ENCODE assay signal across 12 cellular contexts in the genomic region with DNA sequence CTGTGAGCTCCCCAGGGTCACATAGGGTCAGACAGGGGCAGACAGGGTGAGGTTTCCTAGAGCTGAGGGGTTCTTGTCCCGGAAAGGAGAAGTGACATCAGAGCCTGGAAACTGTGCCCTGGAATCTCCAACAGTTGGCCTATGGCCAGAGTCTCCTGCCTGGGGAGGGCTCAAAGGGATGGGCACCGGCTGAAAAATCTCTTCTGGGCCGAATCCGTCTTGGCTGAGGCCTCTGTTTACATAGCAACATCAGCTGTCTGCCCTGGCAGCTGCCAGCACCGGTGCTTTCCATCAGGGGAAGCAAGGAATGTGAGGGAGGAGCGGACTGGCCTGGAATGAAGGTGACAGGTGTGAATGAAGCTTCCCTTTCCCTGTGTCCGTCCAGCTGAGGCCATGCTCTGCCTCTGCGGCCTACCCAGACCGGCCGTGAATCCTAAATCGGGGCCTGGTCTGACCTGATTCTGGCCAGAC. TPM values are rescaled to one million over a fixed set of nuclear protein-coding genes. Genes with fewer than 3 reads are reported as not detected.
DNase-seq lines count a peak whose midpoint lies in the region; ATAC-seq, FAIRE-seq and TF ChIP-seq lines count a peak whose summit lies in the region.
"Had no signal": no experiment of that assay in that cellular context is flagged by ENCODE, and none has a peak within 500 bp of the region (broad histone marks: within the 10 kb centered on the region; RNA-seq: fewer than 3 reads in every experiment).

No MANE protein-coding gene starts in this region.

- BruUV-seq in MCF 10A (replicated peaks; lab: Mats Ljungman, UMichigan) = no TSS peak
- BruUV-seq in mammary epithelial cell (replicated peaks; lab: Mats Ljungman, UMichigan) = no TSS peak
- no TSS peak for BruUV-seq in GM12878 (replicated peaks; lab: Mats Ljungman, UMichigan)

- no peak for ATAC-seq in GM12878
- ATAC-seq in left lung = peak; percentile 75
- no peak for ATAC-seq in GM19467 (IDR thresholded peaks at IDR 0.05; ENCODE audit: unreplicated experiment)
- ATAC-seq in GM19463 (IDR thresholded peaks at IDR 0.05; ENCODE audit: unreplicated experiment) = no peak

- H2AFZ ChIP-seq in mammary epithelial cell (ENCODE audit: low read depth, low read length) (no peak overlapping the region), GM12878 (ENCODE audit: control insufficient read depth, low read depth, low read length) (no peak overlapping the region)

- FAIRE-seq in GM12878 (lab: Jason Lieb, UNC) = no peak

- peak; percentile 32 for DNase-seq in MCF 10A (ENCODE audit: unreplicated experiment)
- no peak for DNase-seq in mammary epithelial cell
- no peak for DNase-seq in GM12878 (ENCODE audit: low read depth, low spot score)
- DNase-seq in left lung = no peak
- no peak for DNase-seq in HUDEP-2 (lab: John Stamatoyannopoulos, UW; ENCODE audit: unreplicated experiment in 76 of 76)
- no peak for DNase-seq in hepatic stellate cell (ENCODE audit: low spot score)
- DNase-seq: Karpas-422, transverse colon had no signal

- no peaks in the 10 kb centered on the region for H3K27me3 Mint-ChIP-seq in MCF 10A (ENCODE audit: insufficient read depth, unreplicated experiment)

- POLR2A ChIA-PET in MCF 10A (lab: Yijun Ruan, JAX) (interaction anchor here (0.6 to 1.2 kb wide), 2 partner anchors 27 to 123 kb away, joined by 3 read pairs; no protein-coding TSS in a partner anchor), GM12878 (lab: Charles Lee) (interaction anchor here (0.5 to 6.1 kb wide), 7 partner anchors 8 to 190 kb away, joined by 3 to 71 read pairs (median 7); partner anchors contain the start of genes NSL1, TATDN3 and VASH2)

- H3K27ac Mint-ChIP-seq in MCF 10A (ENCODE audit: low read depth, unreplicated experiment) = no peak overlapping the region

- H3K9ac ChIP-seq in mammary epithelial cell (ENCODE audit: insufficient read depth, low read length) (no peak overlapping the region), GM12878 (ENCODE audit: control insufficient read depth, insufficient read depth, low read length) (0 out of 2 replicates have a peak overlapping the region, but pooled peaks have one; percentile 5)

- H3K27me3 ChIP-seq in mammary epithelial cell (ENCODE audit: insufficient read depth, low read length) (no peaks in the 10 kb centered on the region), GM12878 (replicated peaks in 1 of 2; ENCODE audit: control insufficient read depth in 2 of 2, insufficient read depth in 2 of 2, low read length in 1 of 2) (no peaks in the 10 kb centered on the region), left lung (no peaks in the 10 kb centered on the region)
- H3K27me3 ChIP-seq: dorsolateral prefrontal cortex, SJSA1, transverse colon had no signal

- intact Hi-C loops in MCF 10A (cut with micrococcal nuclease) = no loop called here
- intact Hi-C loops in mammary epithelial cell (cut with micrococcal nuclease) = no loop called here
- intact Hi-C loops in GM12878 (cut with micrococcal nuclease; ENCODE audit: unreplicated experiment) = no loop called here
- intact Hi-C loops in left lung (cut with DNase I) = no loop called here

- TF ChIP-seq EP300 in GM12878 (IDR thresholded peaks at IDR 0.05; ENCODE audit: borderline replicate concordance in 1 of 2, control insufficient read depth in 1 of 2, low read depth in 2 of 2, low read length in 2 of 2) = no peak

- H3K4me1 ChIP-seq in mammary epithelial cell (ENCODE audit: insufficient read depth, low read length) (no peaks in the 10 kb centered on the region), GM12878 (ENCODE audit: control insufficient read depth, insufficient read depth, low read length) (peaks cover 56% of the 10 kb centered on the region), left lung (peaks cover 0 to 11% of the 10 kb centered on the region in 2 donors)
- H3K4me1 ChIP-seq: SJSA1 had no signal

- SMC1A ChIA-PET in GM12878 (lab: Charles Lee; ENCODE audit: uncharacterized antibody, unreplicated experiment) = interaction anchor here (0.6 to 7.8 kb wide), 16 partner anchors 9 to 291 kb away, joined by 3 to 86 read pairs (median 6); partner anchors contain the start of gene VASH2

- H3K9me3 Mint-ChIP-seq in MCF 10A (ENCODE audit: unreplicated experiment) = no peaks in the 10 kb centered on the region

- TF ChIP-seq CTCF in MCF 10A (IDR thresholded peaks at IDR 0.05; ENCODE audit: unreplicated experiment) (no peak), mammary epithelial cell (conservative IDR thresholded peaks at IDR 0.05 in 1 of 2, IDR thresholded peaks at IDR 0.05 in 1 of 2; ENCODE audit: extremely low read depth in 1 of 2, insufficient read depth in 1 of 2, low read depth in 1 of 2, low read length in 2 of 2) (no peak), GM12878 (IDR thresholded peaks at IDR 0.05 in 2 of 3, conservative IDR thresholded peaks at IDR 0.05 in 1 of 3; ENCODE audit: control insufficient read depth in 2 of 3, extremely low read depth in 1 of 3, insufficient read depth in 1 of 3, low read depth in 3 of 3, low read length in 3 of 3) (no peak), left lung (IDR thresholded peaks at IDR 0.05) (no peak)

- H3K27ac ChIP-seq in mammary epithelial cell (ENCODE audit: insufficient read depth, low read depth, low read length) = no peak overlapping the region
- peak overlapping the region; percentile 93 for H3K27ac ChIP-seq in GM12878 (ENCODE audit: control insufficient read depth, insufficient read depth)
- H3K27ac ChIP-seq in left lung = no peak overlapping the region
- H3K27ac ChIP-seq: SJSA1, transverse colon had no signal

- dilution Hi-C loops in mammary epithelial cell (cut with HindIII; ENCODE audit: low sequenced_read_pairs) = loop anchor here (5.0 to 25.0 kb wide), 3 partner anchors 36 to 519 kb away; partner anchors contain the start of gene ANGEL2

- H3K36me3 ChIP-seq in mammary epithelial cell (ENCODE audit: insufficient read depth, low read length) = no peaks in the 10 kb centered on the region
- peaks cover 0 to 6% of the 10 kb centered on the region in 2 experiments; a peak in 3 of 4 replicates for H3K36me3 ChIP-seq in GM12878 (ENCODE audit: control insufficient read depth in 2 of 2, insufficient read depth in 2 of 2, low read length in 1 of 2)
- H3K36me3 ChIP-seq in left lung = no peaks in the 10 kb centered on the region
- H3K36me3 ChIP-seq: SJSA1, transverse colon had no signal

- H3K9me3 ChIP-seq in mammary epithelial cell (replicated peaks; ENCODE audit: insufficient read depth, low read length) (no peaks in the 10 kb centered on the region), GM12878 (replicated peaks; ENCODE audit: control insufficient read depth, insufficient read depth, low read length) (no peaks in the 10 kb centered on the region), left lung (no peaks in the 10 kb centered on the region)
- H3K9me3 ChIP-seq: SJSA1, transverse colon had no signal

- H3K4me2 ChIP-seq in mammary epithelial cell (ENCODE audit: insufficient read depth, low read depth, low read length) (no peak overlapping the region), GM12878 (ENCODE audit: control insufficient read depth, insufficient read depth) (peak overlapping the region; percentile 1; the same call in 1 of the 2 replicates)

- no peak for TF ChIP-seq RAD21 in GM12878 (IDR thresholded peaks at IDR 0.05; ENCODE audit: insufficient read depth, low read depth, low read length)

- RAD21 ChIA-PET in GM12878 (lab: Charles Lee; ENCODE audit: unreplicated experiment) = interaction anchor here (1.0 to 7.3 kb wide), 7 partner anchors 13 to 166 kb away, joined by 3 to 73 read pairs (median 8); no protein-coding TSS in a partner anchor

- H3K4me3 ChIP-seq in mammary epithelial cell (replicated peaks in 1 of 3; ENCODE audit: insufficient read depth in 1 of 3, low read depth in 2 of 3, low read length in 3 of 3) = no peak overlapping the region
- H3K4me3 ChIP-seq in GM12878 = no peak overlapping the region
- H3K4me3 ChIP-seq in left lung = no peak overlapping the region
- H3K4me3 ChIP-seq: dorsolateral prefrontal cortex, SJSA1, transverse colon had no signal

- in situ Hi-C loops in mammary epithelial cell (cut with MboI; ENCODE audit: low sequenced_read_pairs in 2 of 2) = loop anchor here (25.0 kb wide), 4 partner anchors 169 to 519 kb away; no protein-coding TSS in a partner anchor
- in situ Hi-C loops in GM12878 (cut with MboI) = no loop called here

- H3K79me2 ChIP-seq in mammary epithelial cell (ENCODE audit: insufficient read depth, low read length) = no peaks in the 10 kb centered on the region
- H3K79me2 ChIP-seq in GM12878 (ENCODE audit: control insufficient read depth, insufficient read depth, low read length) = peaks cover 4% of the 10 kb centered on the region; the same call in 1 of the 2 replicates

- H3K4me3 Mint-ChIP-seq in MCF 10A (ENCODE audit: unreplicated experiment) = no peak overlapping the region

- CTCF ChIA-PET in MCF 10A (lab: Yijun Ruan, JAX) (interaction anchor here (0.6 to 1.3 kb wide), 4 partner anchors 11 to 107 kb away, joined by 3 to 4 read pairs (median 4); no protein-coding TSS in a partner anchor), mammary epithelial cell (lab: Charles Lee; ENCODE audit: low non-redundant PET) (no interaction called here), GM12878 (lab: Yijun Ruan, JAX) (interaction anchor here (0.5 to 8.0 kb wide), 12 partner anchors 14 to 504 kb away, joined by 3 to 61 read pairs (median 12); partner anchors contain the start of gene VASH2)

- H4K20me1 ChIP-seq in mammary epithelial cell (ENCODE audit: insufficient read depth, low read length) = no peaks in the 10 kb centered on the region
- H4K20me1 ChIP-seq in GM12878 (ENCODE audit: control insufficient read depth, insufficient read depth) = no peaks in the 10 kb centered on the region

- 17% methylated on average over 11 of the region's 11 CpGs for WGBS in mammary epithelial cell (ENCODE audit: low coverage, missing lambda C conversion rate)
- WGBS in GM12878 (ENCODE audit: insufficient coverage, insufficient replicate concordance, low lambda C conversion rate, missing lambda C conversion rate) = 85% methylated on average over 11 of the region's 11 CpGs

- no peak; the same call in 1 of the 2 replicates for TF ChIP-seq POLR2A in GM12878 (IDR thresholded peaks at IDR 0.05; ENCODE audit: low read depth, low read length)

- no peaks in the 10 kb centered on the region for H3K4me1 Mint-ChIP-seq in MCF 10A (ENCODE audit: insufficient read depth, unreplicated experiment)

- no peaks in the 10 kb centered on the region for H3K36me3 Mint-ChIP-seq in MCF 10A (ENCODE audit: insufficient read depth, unreplicated experiment)

RNA-seq across cellular contexts. Expression of gene VASH2, which starts 30.7 kb away (rescaled TPM):
- total RNA-seq in MCF 10A (2022) (not detected in 2 replicates), mammary epithelial cell (under 1 TPM in 1 of 2 donors, not detected in 1; 0.68 TPM), GM12878 (2014; rRNA removed) (16.4 and 18.7 TPM in 2 replicates), GM12878 (2014; rRNA removed; fragmentation: Illumina TruSeq; extraction: Trizol) (19.6 and 20.6 TPM in 2 replicates), GM12878 (2021) (29.2 and 29.7 TPM in 2 replicates), left lung (1 to 10 TPM; 2.4 to 7.7 TPM)
- polyA plus RNA-seq in mammary epithelial cell (0.17 TPM), GM12878 (2011; rRNA removed) (29.4 and 35.7 TPM in 2 replicates), GM12878 (2014; fragmentation: Illumina TruSeq; extraction: Trizol) (25.9 and 35.2 TPM in 2 replicates), GM12878 (2014; fragmentation: Nextera tagmentation; extraction: Ambion mirVana) (1 to 10 TPM; 5.4 to 6.5 TPM), GM12878 (2014; rRNA removed) (23.8 and 25.1 TPM in 2 replicates), GM12878 (2016; fragmentation: Nextera tagmentation; extraction: Ambion mirVana) (10 to 100 TPM; 17.2 to 25.5 TPM)
- polyA minus RNA-seq in mammary epithelial cell = not detected
- total RNA-seq in GM12878 (2013; cell fraction: nucleolus; rRNA removed) = 253 and 276 TPM in 2 replicates
- polyA plus RNA-seq in GM12878 (2011; ENCODE audit: low read depth) = 5.9 TPM
- 17.6 and 21.4 TPM in 2 replicates for polyA plus RNA-seq in GM12878 (2011; cell fraction: cytosol; rRNA removed)
- 41.2 and 43.5 TPM in 2 replicates for polyA plus RNA-seq in GM12878 (2011; cell fraction: nucleus; rRNA removed)
- polyA plus RNA-seq in GM12878 (2012) = 11.7 and 14.9 TPM in 2 replicates
- 41.6 and 44.3 TPM in 2 replicates for polyA minus RNA-seq in GM12878 (2011; rRNA and poly(A)+ RNA removed)
- polyA minus RNA-seq in GM12878 (2011; cell fraction: cytosol; rRNA and poly(A)+ RNA removed) = 10.4 and 15.6 TPM in 2 replicates
- polyA minus RNA-seq in GM12878 (2011; cell fraction: nucleus; rRNA and poly(A)+ RNA removed) = 21.4 and 39.5 TPM in 2 replicates

RNA-seq across cellular contexts. Expression of gene ANGEL2, which starts 34.6 kb away (rescaled TPM):
- 87.1 and 89.7 TPM in 2 replicates for total RNA-seq in MCF 10A (2022)
- total RNA-seq in mammary epithelial cell = 10 to 100 TPM; 28.5 to 38.3 TPM
- 13.0 TPM for polyA plus RNA-seq in mammary epithelial cell
- 22.2 TPM for polyA minus RNA-seq in mammary epithelial cell
- total RNA-seq in GM12878 (2013; cell fraction: nucleolus; rRNA removed) = 158 and 182 TPM in 2 replicates
- total RNA-seq in GM12878 (2014; rRNA removed) = 53.2 and 53.9 TPM in 2 replicates
- 37.0 and 38.7 TPM in 2 replicates for total RNA-seq in GM12878 (2014; rRNA removed; fragmentation: Illumina TruSeq; extraction: Trizol)
- total RNA-seq in GM12878 (2021) = 27.7 and 30.0 TPM in 2 replicates
- polyA plus RNA-seq in GM12878 (2011; ENCODE audit: low read depth) = 21.7 TPM
- polyA plus RNA-seq in GM12878 (2011; rRNA removed) = 31.3 and 41.4 TPM in 2 replicates
- 14.9 and 16.3 TPM in 2 replicates for polyA plus RNA-seq in GM12878 (2011; cell fraction: cytosol; rRNA removed)
- 29.5 and 30.7 TPM in 2 replicates for polyA plus RNA-seq in GM12878 (2011; cell fraction: nucleus; rRNA removed)
- polyA plus RNA-seq in GM12878 (2012) = 17.5 and 19.7 TPM in 2 replicates
- polyA plus RNA-seq in GM12878 (2014; fragmentation: Illumina TruSeq; extraction: Trizol) = 25.0 and 29.8 TPM in 2 replicates
- polyA plus RNA-seq in GM12878 (2014; fragmentation: Nextera tagmentation; extraction: Ambion mirVana) = 10 to 100 TPM in 1 of 2 experiments, 1 to 10 TPM in 1; 6.3 to 13.6 TPM
- polyA plus RNA-seq in GM12878 (2014; rRNA removed) = 28.0 and 33.2 TPM in 2 replicates
- 10 to 100 TPM; 29.9 to 31.9 TPM for polyA plus RNA-seq in GM12878 (2016; fragmentation: Nextera tagmentation; extraction: Ambion mirVana)
- 35.1 and 39.8 TPM in 2 replicates for polyA minus RNA-seq in GM12878 (2011; rRNA and poly(A)+ RNA removed)
- polyA minus RNA-seq in GM12878 (2011; cell fraction: cytosol; rRNA and poly(A)+ RNA removed) = 17.1 and 18.2 TPM in 2 replicates
- 32.4 and 42.4 TPM in 2 replicates for polyA minus RNA-seq in GM12878 (2011; cell fraction: nucleus; rRNA and poly(A)+ RNA removed)
- total RNA-seq in left lung = 10 to 100 TPM; 24.0 to 35.2 TPM
